Comparison of ENCODE assay signal across 26 cellular contexts in the genomic region with DNA sequence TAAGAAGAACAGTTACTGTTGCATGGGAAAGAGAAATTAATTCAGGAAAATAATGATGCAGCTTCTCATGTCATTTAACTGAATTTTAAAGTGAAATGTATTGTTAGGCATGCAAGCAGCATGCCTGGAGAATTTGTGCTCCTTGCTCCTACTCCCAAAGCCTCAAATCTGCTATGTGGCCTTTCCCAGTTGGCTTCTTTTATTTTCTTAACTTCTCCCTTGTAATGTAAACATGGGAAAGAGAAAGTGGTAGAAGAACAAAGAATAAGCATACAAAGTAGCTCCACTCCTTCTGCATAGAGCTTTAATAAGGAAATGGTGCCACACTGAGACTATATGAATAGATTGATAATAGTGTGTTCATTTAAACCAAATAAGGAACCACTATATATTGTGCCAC.
DNase-seq lines count a peak whose midpoint lies in the region; TF ChIP-seq lines count a peak whose summit lies in the region.
"Had no signal": no experiment of that assay in that cellular context is flagged by ENCODE, and none has a peak within 500 bp of the region (broad histone marks: within the 10 kb centered on the region; RNA-seq: fewer than 3 reads in every experiment).

No MANE protein-coding gene starts in this region.

- H3K4me3 ChIP-seq in endodermal cell (ENCODE audit: low read length) (no peak overlapping the region), mesodermal cell (ENCODE audit: extremely low read depth, insufficient read depth, low read length, poor library complexity, severe bottlenecking) (no peak overlapping the region)
- H3K4me3 ChIP-seq: gastroesophageal sphincter, K562 had no signal

- H3K27ac ChIP-seq in endodermal cell (ENCODE audit: low read depth, low read length) (peak overlapping the region; percentile 94), mesodermal cell (ENCODE audit: low read depth, low read length, severe bottlenecking) (peak overlapping the region; percentile 17)
- H3K27ac ChIP-seq: C4-2B, gastroesophageal sphincter, HL-60, parathyroid adenoma had no signal

- no peaks in the 10 kb centered on the region for H3K9me3 ChIP-seq in endodermal cell (ENCODE audit: control insufficient read depth, low read length)
- H3K9me3 ChIP-seq in mesodermal cell (ENCODE audit: control insufficient read depth, low read length), result no peaks in the 10 kb centered on the region
- H3K9me3 ChIP-seq: gastroesophageal sphincter had no signal

- DNase-seq in EH (ENCODE audit: low read depth), result peak; percentile 16
- DNase-seq in NCI-H146 treated with DMSO at 0.1 percent for 48 hours (lab: John Stamatoyannopoulos, UW; ENCODE audit: unreplicated experiment), result peak; percentile 79
- no peak for DNase-seq in endodermal cell
- DNase-seq in mesothelial cell of epicardium (ENCODE audit: low spot score in 2 of 2, unreplicated experiment in 2 of 2), result no peak
- no peak for DNase-seq in DMS79 (lab: John Stamatoyannopoulos, UW)
- no peak for DNase-seq in T-helper 2 cell
- no peak for DNase-seq in AG08396 (ENCODE audit: low spot score)
- DNase-seq: ACHN; activated CD8-positive, alpha-beta T cell treated with anti-CD3 and anti-CD28 coated beads for 36 hours; activated naive CD4-positive, alpha-beta T cell; activated T-cell treated with anti-CD3 and anti-CD28 coated beads, Interleukin-2, amount 50 U/mL, for 1 hour; central memory CD4-positive, alpha-beta T cell; erythroblast; GDM1; MM.1S; NCI-H187 treated with DMSO at 0.1 percent for 48 hours; NCI-H510A; stimulated activated CD4-positive, alpha-beta T cell treated with anti-CD3 and anti-CD28 coated beads, Interleukin-2, amount 100 ng/mL, for 24 hours; stimulated activated naive B cell treated with anti-CD40 and anti-IgM and Interleukin-4, amounts not matched to agents 10 μg/mL and 1 μg/mL and 100 μg/mL, for 72 hours; T1000 had no signal

- H3K36me3 Mint-ChIP-seq in endodermal cell (ENCODE audit: low read depth) (no peaks in the 10 kb centered on the region), mesothelial cell of epicardium (no peaks in the 10 kb centered on the region)
- H3K36me3 Mint-ChIP-seq: stimulated activated naive B cell treated with anti-CD40 and anti-IgM and Interleukin-4, amounts not matched to agents 10 μg/mL and 1 μg/mL and 100 μg/mL, for 72 hours had no signal

- H3K36me3 ChIP-seq in endodermal cell (ENCODE audit: control insufficient read depth, insufficient read depth, low read length), result no peaks in the 10 kb centered on the region
- no peaks in the 10 kb centered on the region for H3K36me3 ChIP-seq in mesodermal cell (ENCODE audit: control insufficient read depth, insufficient read depth, low read length)
- H3K36me3 ChIP-seq: gastroesophageal sphincter had no signal

- no peaks in the 10 kb centered on the region for H3K27me3 ChIP-seq in endodermal cell (ENCODE audit: control insufficient read depth, insufficient read depth, low read length, poor library complexity, severe bottlenecking)
- H3K27me3 ChIP-seq: gastroesophageal sphincter had no signal

- H3K27ac Mint-ChIP-seq in endodermal cell (peak overlapping the region; percentile 83), mesothelial cell of epicardium (no peak overlapping the region)
- H3K27ac Mint-ChIP-seq: activated CD8-positive, alpha-beta T cell treated with anti-CD3 and anti-CD28 coated beads for 36 hours; stimulated activated naive B cell treated with anti-CD40 and anti-IgM and Interleukin-4, amounts not matched to agents 10 μg/mL and 1 μg/mL and 100 μg/mL, for 72 hours had no signal

- no peak overlapping the region for H3K9ac ChIP-seq in endodermal cell (ENCODE audit: extremely low read depth, low read length, poor library complexity, severe bottlenecking)
- H3K9ac ChIP-seq: parathyroid adenoma had no signal

- peaks cover 4% of the 10 kb centered on the region for H3K4me1 Mint-ChIP-seq in endodermal cell
- no peaks in the 10 kb centered on the region for H3K4me1 Mint-ChIP-seq in mesothelial cell of epicardium
- H3K4me1 Mint-ChIP-seq: stimulated activated naive B cell treated with anti-CD40 and anti-IgM and Interleukin-4, amounts not matched to agents 10 μg/mL and 1 μg/mL and 100 μg/mL, for 72 hours had no signal

- H3K4me1 ChIP-seq in endodermal cell (ENCODE audit: control insufficient read depth, insufficient read depth, low read length) (no peaks in the 10 kb centered on the region), mesodermal cell (ENCODE audit: control insufficient read depth, insufficient read depth, low read length, poor library complexity, severe bottlenecking) (no peaks in the 10 kb centered on the region)
- H3K4me1 ChIP-seq: gastroesophageal sphincter, parathyroid adenoma had no signal

- H3K27me3 Mint-ChIP-seq in endodermal cell (ENCODE audit: insufficient read depth) (no peaks in the 10 kb centered on the region), mesothelial cell of epicardium (ENCODE audit: low read depth) (no peaks in the 10 kb centered on the region)
- H3K27me3 Mint-ChIP-seq: activated CD8-positive, alpha-beta T cell treated with anti-CD3 and anti-CD28 coated beads for 36 hours; stimulated activated naive B cell treated with anti-CD40 and anti-IgM and Interleukin-4, amounts not matched to agents 10 μg/mL and 1 μg/mL and 100 μg/mL, for 72 hours had no signal

- H3K9me3 Mint-ChIP-seq in endodermal cell (peaks cover 2% of the 10 kb centered on the region), mesothelial cell of epicardium (no peaks in the 10 kb centered on the region)

- TF ChIP-seq CTCF in endodermal cell (conservative IDR thresholded peaks at IDR 0.05), result no peak
- no peak for TF ChIP-seq CTCF in mesothelial cell of epicardium (IDR thresholded peaks at IDR 0.05; ENCODE audit: unreplicated experiment)

- H3K4me3 Mint-ChIP-seq in endodermal cell (no peak overlapping the region), mesothelial cell of epicardium (no peak overlapping the region)
- H3K4me3 Mint-ChIP-seq: activated CD8-positive, alpha-beta T cell treated with anti-CD3 and anti-CD28 coated beads for 36 hours; stimulated activated naive B cell treated with anti-CD40 and anti-IgM and Interleukin-4, amounts not matched to agents 10 μg/mL and 1 μg/mL and 100 μg/mL, for 72 hours had no signal

Comparison
In these comparisons a context has a peak if more than half of its experiments do, and no peak if none do; other contexts are left out.
1. DNase-seq: peak in EH (single experiment) and NCI-H146 treated with DMSO at 0.1 percent for 48 hours (single experiment); none in endodermal cell (single experiment), mesothelial cell of epicardium (0 of 2), DMS79 (single experiment), T-helper 2 cell (0 of 5) and AG08396 (single experiment).